In the genomic region with DNA sequence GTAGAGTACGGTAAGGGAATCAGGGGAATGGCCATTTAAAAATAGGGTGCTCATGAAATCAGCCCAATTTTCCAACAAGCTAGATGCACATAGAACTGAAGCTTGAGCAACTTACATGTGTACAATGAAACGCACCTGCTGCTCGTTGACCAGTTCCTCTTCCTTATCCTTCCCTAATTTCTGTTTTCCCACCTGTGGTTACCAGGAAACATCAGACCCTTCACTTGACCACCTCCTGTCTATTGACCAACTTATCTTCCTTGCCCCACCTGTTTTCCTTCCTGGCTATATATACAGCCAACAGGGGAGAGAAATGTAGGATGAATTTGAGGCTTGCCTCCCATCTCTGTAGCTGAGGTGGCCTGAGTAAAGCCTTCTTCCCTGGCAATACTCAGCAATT, we compare ENCODE assay signal across 2 cellular contexts.
A peak's percentile ranks its signal among the peaks of the same experiment; 100 is the strongest.
TF ChIP-seq lines count a peak whose summit lies in the region.

No MANE protein-coding gene starts in this region.

TF ChIP-seq in HepG2, 621 proteins besides CTCF, POLR2A, EP300 and RAD21:
- TF ChIP-seq FOXM1 (CRISPR knock-in tag; IDR thresholded peaks at IDR 0.05) (no peak), MTF2 (CRISPR knock-in tag; IDR thresholded peaks at IDR 0.05; ENCODE audit: borderline replicate concordance) (no peak), PHF21A (CRISPR knock-in tag; IDR thresholded peaks at IDR 0.05) (no peak), CBX2 (IDR thresholded peaks at IDR 0.05; ENCODE audit: low read depth, low read length) (no peak), CBX2 (CRISPR knock-in tag; IDR thresholded peaks at IDR 0.05; ENCODE audit: low read depth) (no peak), RARA (CRISPR knock-in tag; IDR thresholded peaks at IDR 0.05) (no peak), MEF2D (CRISPR knock-in tag; IDR thresholded peaks at IDR 0.05) (no peak), ZNF652 (CRISPR knock-in tag; IDR thresholded peaks at IDR 0.05; ENCODE audit: borderline replicate concordance, low read depth) (no peak), MAF1 (CRISPR knock-in tag; IDR thresholded peaks at IDR 0.05; ENCODE audit: borderline replicate concordance) (no peak), CEBPB (IDR thresholded peaks at IDR 0.05; ENCODE audit: borderline replicate concordance, low read depth, low read length) (no peak)

TF ChIP-seq in K562, 482 proteins besides CTCF, POLR2A, EP300 and RAD21:
- TF ChIP-seq, protein P1, sequence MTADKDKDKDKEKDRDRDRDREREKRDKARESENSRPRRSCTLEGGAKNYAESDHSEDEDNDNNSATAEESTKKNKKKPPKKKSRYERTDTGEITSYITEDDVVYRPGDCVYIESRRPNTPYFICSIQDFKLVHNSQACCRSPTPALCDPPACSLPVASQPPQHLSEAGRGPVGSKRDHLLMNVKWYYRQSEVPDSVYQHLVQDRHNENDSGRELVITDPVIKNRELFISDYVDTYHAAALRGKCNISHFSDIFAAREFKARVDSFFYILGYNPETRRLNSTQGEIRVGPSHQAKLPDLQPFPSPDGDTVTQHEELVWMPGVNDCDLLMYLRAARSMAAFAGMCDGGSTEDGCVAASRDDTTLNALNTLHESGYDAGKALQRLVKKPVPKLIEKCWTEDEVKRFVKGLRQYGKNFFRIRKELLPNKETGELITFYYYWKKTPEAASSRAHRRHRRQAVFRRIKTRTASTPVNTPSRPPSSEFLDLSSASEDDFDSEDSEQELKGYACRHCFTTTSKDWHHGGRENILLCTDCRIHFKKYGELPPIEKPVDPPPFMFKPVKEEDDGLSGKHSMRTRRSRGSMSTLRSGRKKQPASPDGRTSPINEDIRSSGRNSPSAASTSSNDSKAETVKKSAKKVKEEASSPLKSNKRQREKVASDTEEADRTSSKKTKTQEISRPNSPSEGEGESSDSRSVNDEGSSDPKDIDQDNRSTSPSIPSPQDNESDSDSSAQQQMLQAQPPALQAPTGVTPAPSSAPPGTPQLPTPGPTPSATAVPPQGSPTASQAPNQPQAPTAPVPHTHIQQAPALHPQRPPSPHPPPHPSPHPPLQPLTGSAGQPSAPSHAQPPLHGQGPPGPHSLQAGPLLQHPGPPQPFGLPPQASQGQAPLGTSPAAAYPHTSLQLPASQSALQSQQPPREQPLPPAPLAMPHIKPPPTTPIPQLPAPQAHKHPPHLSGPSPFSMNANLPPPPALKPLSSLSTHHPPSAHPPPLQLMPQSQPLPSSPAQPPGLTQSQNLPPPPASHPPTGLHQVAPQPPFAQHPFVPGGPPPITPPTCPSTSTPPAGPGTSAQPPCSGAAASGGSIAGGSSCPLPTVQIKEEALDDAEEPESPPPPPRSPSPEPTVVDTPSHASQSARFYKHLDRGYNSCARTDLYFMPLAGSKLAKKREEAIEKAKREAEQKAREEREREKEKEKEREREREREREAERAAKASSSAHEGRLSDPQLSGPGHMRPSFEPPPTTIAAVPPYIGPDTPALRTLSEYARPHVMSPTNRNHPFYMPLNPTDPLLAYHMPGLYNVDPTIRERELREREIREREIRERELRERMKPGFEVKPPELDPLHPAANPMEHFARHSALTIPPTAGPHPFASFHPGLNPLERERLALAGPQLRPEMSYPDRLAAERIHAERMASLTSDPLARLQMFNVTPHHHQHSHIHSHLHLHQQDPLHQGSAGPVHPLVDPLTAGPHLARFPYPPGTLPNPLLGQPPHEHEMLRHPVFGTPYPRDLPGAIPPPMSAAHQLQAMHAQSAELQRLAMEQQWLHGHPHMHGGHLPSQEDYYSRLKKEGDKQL (CRISPR knock-in tag; IDR thresholded peaks at IDR 0.05; ENCODE audit: borderline replicate concordance) = no peak
- 0 out of 2 replicates have a peak, but pooled peaks have one; percentile 9 for TF ChIP-seq SPI1 (IDR thresholded peaks at IDR 0.05; ENCODE audit: borderline replicate concordance, low read depth, low read length)
- TF ChIP-seq RB1 (IDR thresholded peaks at IDR 0.05; ENCODE audit: low read depth) = no peak
- TF ChIP-seq, protein P2, sequence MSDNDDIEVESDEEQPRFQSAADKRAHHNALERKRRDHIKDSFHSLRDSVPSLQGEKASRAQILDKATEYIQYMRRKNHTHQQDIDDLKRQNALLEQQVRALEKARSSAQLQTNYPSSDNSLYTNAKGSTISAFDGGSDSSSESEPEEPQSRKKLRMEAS (CRISPR knock-in tag; IDR thresholded peaks at IDR 0.05) = no peak
- no peak for TF ChIP-seq ZNF324 (CRISPR knock-in tag; IDR thresholded peaks at IDR 0.05)
- TF ChIP-seq MCM7 (IDR thresholded peaks at IDR 0.05) = no peak
- no peak for TF ChIP-seq GABPB2 (CRISPR knock-in tag; conservative IDR thresholded peaks at IDR 0.05)
- TF ChIP-seq FOXJ2 (tag; IDR thresholded peaks at IDR 0.05) = no peak
